In the genomic region with DNA sequence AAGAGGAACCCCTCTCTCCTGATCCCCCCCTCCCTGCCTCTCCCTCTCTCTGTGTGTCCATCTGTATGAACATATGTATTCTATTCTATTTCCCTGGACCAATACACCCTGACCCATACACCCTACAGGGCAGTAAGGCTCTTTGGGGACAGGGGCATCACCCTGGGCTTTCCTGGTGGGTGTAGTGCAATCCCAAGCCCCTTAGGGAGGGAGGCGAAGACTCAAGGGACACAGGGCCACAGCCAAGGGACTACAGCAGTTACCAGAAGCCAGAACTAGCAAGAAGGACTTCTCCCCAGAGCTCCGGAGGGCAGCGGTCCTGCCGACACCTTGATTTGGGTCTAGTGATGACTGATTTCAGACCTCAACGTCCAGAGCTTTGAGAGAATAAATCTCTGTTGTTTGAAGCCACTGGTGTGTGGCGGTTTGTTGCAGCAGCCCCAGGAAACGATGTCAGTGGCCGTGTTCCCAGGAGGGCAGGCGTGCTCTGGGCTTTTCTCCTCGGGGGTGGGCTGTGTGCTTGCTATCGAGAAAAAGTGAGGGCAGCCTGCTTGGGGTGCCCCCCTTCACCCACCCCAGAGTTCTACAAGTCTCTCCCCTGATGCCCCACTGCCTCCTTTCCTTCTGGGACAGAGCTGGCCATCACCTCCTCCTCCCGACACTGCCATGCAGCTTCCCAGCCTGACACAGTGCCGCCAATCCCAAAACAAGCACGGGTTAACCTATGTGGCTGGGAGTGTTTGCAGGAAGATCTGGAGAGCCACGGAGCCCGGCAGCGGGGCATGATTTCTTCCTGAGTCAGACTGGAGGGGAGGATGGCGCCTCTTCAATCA, we compare ENCODE assay signal across 27 cellular contexts.
DNase-seq lines count a peak whose midpoint lies in the region; ATAC-seq and TF ChIP-seq lines count a peak whose summit lies in the region.
"Had no signal": no experiment of that assay in that cellular context is flagged by ENCODE, and none has a peak within 500 bp of the region (broad histone marks: within the 10 kb centered on the region; RNA-seq: fewer than 3 reads in every experiment).

No MANE protein-coding gene starts in this region.

- no peaks in the 10 kb centered on the region for H4K20me1 ChIP-seq in BLaER1 treated with 17β-estradiol and CSF1 and Interleukin-3, amounts not matched to agents 10 nM and 100 nM
- no peaks in the 10 kb centered on the region for H4K20me1 ChIP-seq in neural progenitor cell (ENCODE audit: low read depth)

- intact Hi-C loops in esophagus muscularis mucosa (cut with DNase I), result no loop called here

- peaks cover 28 to 75% (median 61%) of the 10 kb centered on the region in 10 experiments for H3K4me1 ChIP-seq in BLaER1 treated with 17β-estradiol and CSF1 and Interleukin-3, amounts not matched to agents 10 nM and 100 nM
- H3K4me1 ChIP-seq in esophagus muscularis mucosa (no peaks in the 10 kb centered on the region), neural progenitor cell (peaks cover 8% of the 10 kb centered on the region)
- H3K4me1 ChIP-seq: gastroesophageal sphincter, left lung, transverse colon had no signal

- 61% methylated on average over 5 of the region's 18 CpGs for WGBS in esophagus muscularis mucosa

- H3K36me3 Mint-ChIP-seq in neural progenitor cell, result no peaks in the 10 kb centered on the region
- H3K36me3 Mint-ChIP-seq: activated CD8-positive, alpha-beta memory T cell treated with anti-CD3 and anti-CD28 coated beads, Interleukin-2, amount 10 ng/mL, durations not matched to agents 7 days and 5 days; memory B cell had no signal

- peaks cover 2% of the 10 kb centered on the region for H3K27me3 Mint-ChIP-seq in neural progenitor cell (ENCODE audit: insufficient read depth, low read depth)
- H3K27me3 Mint-ChIP-seq: activated CD4-positive, alpha-beta T cell treated with anti-CD3 and anti-CD28 coated beads, Interleukin-2, amount 10 ng/mL, durations not matched to agents 7 days and 5 days; activated CD8-positive, alpha-beta memory T cell treated with anti-CD3 and anti-CD28 coated beads, Interleukin-2, amount 10 ng/mL, durations not matched to agents 7 days and 5 days; activated naive CD8-positive, alpha-beta T cell treated with anti-CD3 and anti-CD28 coated beads, Interleukin-2, amount 50 U/mL, for 24 hours had no signal

- H2AFZ ChIP-seq in neural progenitor cell (replicated peaks), result peak overlapping the region; percentile 57

- TF ChIP-seq POLR2A in esophagus muscularis mucosa (IDR thresholded peaks at IDR 0.05; ENCODE audit: low read depth), result no peak

- DNase-seq in esophagus muscularis mucosa (ENCODE audit: extremely low spot score) (peak; percentile 88), neural progenitor cell (ENCODE audit: low spot score) (no peak), DMS153 treated with DMSO at 0.1 percent for 48 hours (lab: John Stamatoyannopoulos, UW; ENCODE audit: unreplicated experiment) (no peak), pons (ENCODE audit: low spot score) (no peak)
- DNase-seq: activated B cell treated with CpG ODN at 0.5 μM for 24 hours; activated CD4-positive, alpha-beta T cell treated with anti-CD3 and anti-CD28 coated beads, Interleukin-2, amount 10 ng/mL, durations not matched to agents 7 days and 5 days; activated naive CD4-positive, alpha-beta T cell; activated naive CD8-positive, alpha-beta T cell treated with anti-CD3 and anti-CD28 coated beads, Interleukin-2, amount 50 U/mL, for 24 hours; activated T-cell treated with anti-CD3 and anti-CD28 coated beads, Interleukin-2, amount 50 U/mL, for 48 hours; central memory CD4-positive, alpha-beta T cell; DMS53; HCEC 1CT; hippocampal formation; left lung; NCI-H146; NCI-H446; stimulated activated CD4-positive, alpha-beta T cell treated with anti-CD3 and anti-CD28 coated beads, Interleukin-4, amount 100 ng/mL, for 24 hours; transverse colon had no signal

- TF ChIP-seq EP300 in esophagus muscularis mucosa (IDR thresholded peaks at IDR 0.05), result no peak

- no peaks in the 10 kb centered on the region for H3K9me3 Mint-ChIP-seq in neural progenitor cell
- H3K9me3 Mint-ChIP-seq: activated B cell treated with CpG ODN at 0.5 μM for 24 hours; activated CD4-positive, alpha-beta T cell treated with anti-CD3 and anti-CD28 coated beads, Interleukin-2, amount 10 ng/mL, durations not matched to agents 7 days and 5 days; activated naive CD8-positive, alpha-beta T cell treated with anti-CD3 and anti-CD28 coated beads, Interleukin-2, amount 50 U/mL, for 24 hours; dendritic cell treated with granulocyte-macrophage colony-stimulating factor and Interleukin-4, amounts not matched to agents 40 ng/mL and 50 ng/mL, for 4 days; memory B cell had no signal

- H3K4me2 ChIP-seq in BLaER1 treated with 17β-estradiol and CSF1 and Interleukin-3, amounts not matched to agents 10 nM and 100 nM, result peak overlapping the region; percentile 62 to 97 (median 92)
- H3K4me2 ChIP-seq in neural progenitor cell, result no peak overlapping the region

- H3F3A ChIP-seq in neural progenitor cell (ENCODE audit: low read depth), result no peaks in the 10 kb centered on the region

- H3K79me2 ChIP-seq in neural progenitor cell (ENCODE audit: low read depth), result no peaks in the 10 kb centered on the region

- H3K9me3 ChIP-seq in BLaER1 treated with 17β-estradiol and CSF1 and Interleukin-3, amounts not matched to agents 10 nM and 100 nM (replicated peaks in 1 of 11), result peaks cover 0 to 2% (median 0%) of the 10 kb centered on the region in 11 experiments; a peak in 1 of 22 replicates
- H3K9me3 ChIP-seq in esophagus muscularis mucosa (no peaks in the 10 kb centered on the region), neural progenitor cell (ENCODE audit: low read depth) (no peaks in the 10 kb centered on the region)
- H3K9me3 ChIP-seq: gastroesophageal sphincter, left lung, neutrophil, transverse colon had no signal

- TF ChIP-seq CTCF in esophagus muscularis mucosa (IDR thresholded peaks at IDR 0.05) (no peak), neural progenitor cell (IDR thresholded peaks at IDR 0.05) (no peak)

- H3K4me3 Mint-ChIP-seq in neural progenitor cell, result no peak overlapping the region
- H3K4me3 Mint-ChIP-seq: activated B cell treated with CpG ODN at 0.5 μM for 24 hours; activated CD4-positive, alpha-beta T cell treated with anti-CD3 and anti-CD28 coated beads, Interleukin-2, amount 10 ng/mL, durations not matched to agents 7 days and 5 days; activated CD8-positive, alpha-beta memory T cell treated with anti-CD3 and anti-CD28 coated beads, Interleukin-2, amount 10 ng/mL, durations not matched to agents 7 days and 5 days; activated naive CD8-positive, alpha-beta T cell treated with anti-CD3 and anti-CD28 coated beads, Interleukin-2, amount 50 U/mL, for 24 hours; dendritic cell treated with granulocyte-macrophage colony-stimulating factor and Interleukin-4, amounts not matched to agents 40 ng/mL and 50 ng/mL, for 4 days; memory B cell had no signal

- H3K4me1 Mint-ChIP-seq in neural progenitor cell, result peaks cover 33% of the 10 kb centered on the region
- H3K4me1 Mint-ChIP-seq: activated B cell treated with CpG ODN at 0.5 μM for 24 hours; activated CD4-positive, alpha-beta T cell treated with anti-CD3 and anti-CD28 coated beads, Interleukin-2, amount 10 ng/mL, durations not matched to agents 7 days and 5 days; activated CD8-positive, alpha-beta memory T cell treated with anti-CD3 and anti-CD28 coated beads, Interleukin-2, amount 10 ng/mL, durations not matched to agents 7 days and 5 days; activated naive CD8-positive, alpha-beta T cell treated with anti-CD3 and anti-CD28 coated beads, Interleukin-2, amount 50 U/mL, for 24 hours; memory B cell had no signal

- peak; percentile 68 for ATAC-seq in HG03432 (IDR thresholded peaks at IDR 0.05; ENCODE audit: unreplicated experiment)
- ATAC-seq in HG03175 (IDR thresholded peaks at IDR 0.05; ENCODE audit: unreplicated experiment), result no peak
- ATAC-seq: activated CD8-positive, alpha-beta memory T cell treated with anti-CD3 and anti-CD28 coated beads, Interleukin-2, amount 10 ng/mL, durations not matched to agents 7 days and 5 days; activated naive CD8-positive, alpha-beta T cell treated with anti-CD3 and anti-CD28 coated beads, Interleukin-2, amount 50 U/mL, for 24 hours; gastroesophageal sphincter; left lung had no signal

- no peaks in the 10 kb centered on the region for H3K36me3 ChIP-seq in BLaER1 treated with 17β-estradiol and CSF1 and Interleukin-3, amounts not matched to agents 10 nM and 100 nM
- H3K36me3 ChIP-seq in esophagus muscularis mucosa (no peaks in the 10 kb centered on the region), neural progenitor cell (no peaks in the 10 kb centered on the region)
- H3K36me3 ChIP-seq: gastroesophageal sphincter, left lung, neutrophil, transverse colon had no signal

- H3K27ac ChIP-seq in BLaER1 treated with 17β-estradiol and CSF1 and Interleukin-3, amounts not matched to agents 10 nM and 100 nM, result peak overlapping the region in 7 of 11 experiments; percentile 24 to 76 (median 65); a peak in 14 of 22 replicates
- H3K27ac ChIP-seq in esophagus muscularis mucosa (replicated peaks in 1 of 4) (no peak overlapping the region), neural progenitor cell (no peak overlapping the region)
- H3K27ac ChIP-seq: gastroesophageal sphincter, left lung, neutrophil, transverse colon had no signal

- peaks cover 0 to 20% (median 0%) of the 10 kb centered on the region in 11 experiments; a peak in 4 of 22 replicates for H3K27me3 ChIP-seq in BLaER1 treated with 17β-estradiol and CSF1 and Interleukin-3, amounts not matched to agents 10 nM and 100 nM
- H3K27me3 ChIP-seq in esophagus muscularis mucosa, result peaks cover 0 to 8% (median 0%) of the 10 kb centered on the region in 4 donors
- H3K27me3 ChIP-seq in neural progenitor cell, result no peaks in the 10 kb centered on the region

- H3K27ac Mint-ChIP-seq in neural progenitor cell, result no peak overlapping the region
- H3K27ac Mint-ChIP-seq: activated B cell treated with CpG ODN at 0.5 μM for 24 hours; activated CD4-positive, alpha-beta T cell treated with anti-CD3 and anti-CD28 coated beads, Interleukin-2, amount 10 ng/mL, durations not matched to agents 7 days and 5 days; activated CD8-positive, alpha-beta memory T cell treated with anti-CD3 and anti-CD28 coated beads, Interleukin-2, amount 10 ng/mL, durations not matched to agents 7 days and 5 days; activated naive CD8-positive, alpha-beta T cell treated with anti-CD3 and anti-CD28 coated beads, Interleukin-2, amount 50 U/mL, for 24 hours; dendritic cell treated with granulocyte-macrophage colony-stimulating factor and Interleukin-4, amounts not matched to agents 40 ng/mL and 50 ng/mL, for 4 days; memory B cell; progenitor cell of endocrine pancreas had no signal

- peak overlapping the region in 8 of 10 experiments; percentile 6 to 45 (median 29); a peak in 12 of 20 replicates for H3K4me3 ChIP-seq in BLaER1 treated with 17β-estradiol and CSF1 and Interleukin-3, amounts not matched to agents 10 nM and 100 nM
- H3K4me3 ChIP-seq in esophagus muscularis mucosa (no peak overlapping the region), neural progenitor cell (no peak overlapping the region)
- H3K4me3 ChIP-seq: gastroesophageal sphincter, left lung, transverse colon had no signal

- peak overlapping the region in 8 of 11 experiments; percentile 4 to 70 (median 57); a peak in 14 of 22 replicates for H3K9ac ChIP-seq in BLaER1 treated with 17β-estradiol and CSF1 and Interleukin-3, amounts not matched to agents 10 nM and 100 nM
- no peak overlapping the region for H3K9ac ChIP-seq in neural progenitor cell

Comparison
In these comparisons a context has a peak if more than half of its experiments do, and no peak if none do; other contexts are left out.
1. H3K27ac ChIP-seq: peak in BLaER1 treated with 17β-estradiol and CSF1 and Interleukin-3, amounts not matched to agents 10 nM and 100 nM (7 of 11); none in esophagus muscularis mucosa (0 of 4) and neural progenitor cell (single experiment).
2. H3K4me3 ChIP-seq: peak in BLaER1 treated with 17β-estradiol and CSF1 and Interleukin-3, amounts not matched to agents 10 nM and 100 nM (8 of 10); none in esophagus muscularis mucosa (0 of 4) and neural progenitor cell (single experiment).